Comparison of ENCODE assay signal across 8 cellular contexts in genomic region chr22:49936018-49936972, GRCh38. TPM values are rescaled to one million over a fixed set of nuclear protein-coding genes. Genes with fewer than 3 reads are reported as not detected.
DNase-seq lines count a peak whose midpoint lies in the region; ATAC-seq, FAIRE-seq and TF ChIP-seq lines count a peak whose summit lies in the region.

No MANE protein-coding gene starts in this region.

- H2AFZ ChIP-seq in SU-DHL-6 (ENCODE audit: low read depth, low read length, severe bottlenecking), result no peak overlapping the region

- TF ChIP-seq CTCF in SU-DHL-6 (IDR thresholded peaks at IDR 0.05; ENCODE audit: insufficient read depth, low read length, poor library complexity, severe bottlenecking) (no peak), psoas muscle (IDR thresholded peaks at IDR 0.05) (no peak)

- WGBS in psoas muscle, 3 donors, result 2 to 7% (median 4%) methylated on average over 9 to 52 of the region's 52 CpGs

- no peaks in the 10 kb centered on the region for H4K20me1 ChIP-seq in SU-DHL-6 (ENCODE audit: low read depth, low read length)

- H3K4me2 ChIP-seq in SU-DHL-6 (ENCODE audit: low read depth, low read length, poor library complexity, severe bottlenecking), result peak overlapping the region; percentile 44

- ATAC-seq in GM21529 (IDR thresholded peaks at IDR 0.05; ENCODE audit: unreplicated experiment) (peak; percentile 52), left cardiac atrium (peak; percentile 64 to 75), psoas muscle (peak; percentile 67 to 76 (median 73))

- no peaks in the 10 kb centered on the region for H3K79me2 ChIP-seq in SU-DHL-6 (ENCODE audit: insufficient read depth, low read length)

- peak overlapping the region; percentile 15 for H3K4me3 ChIP-seq in SU-DHL-6 (ENCODE audit: insufficient read depth, low read length, poor library complexity, severe bottlenecking)
- H3K4me3 ChIP-seq in psoas muscle, result peak overlapping the region; percentile 73

- H3K4me1 ChIP-seq in psoas muscle, result peaks cover 52% of the 10 kb centered on the region

- peak overlapping the region; percentile 27; the same call in 1 of the 2 replicates for H3K9ac ChIP-seq in SU-DHL-6 (ENCODE audit: low read length)

- DNase-seq in DMS53 treated with DMSO at 0.1 percent for 48 hours (lab: John Stamatoyannopoulos, UW; ENCODE audit: unreplicated experiment) (peak; percentile 83), HuH-7 (ENCODE audit: low spot score) (peak; percentile 81), left cardiac atrium (peak; percentile 97), psoas muscle (peak; percentile 96 to 97), urothelium cell line (ENCODE audit: low spot score) (peak; percentile 86)
- DNase-seq in activated naive CD8-positive, alpha-beta T cell treated with anti-CD3 and anti-CD28 coated beads, Interleukin-2, amount 50 U/mL, for 16 hours (ENCODE audit: low read depth, low spot score), result peak; percentile 82

- H3K27me3 ChIP-seq in SU-DHL-6 (ENCODE audit: low read length) (no peaks in the 10 kb centered on the region), psoas muscle (ENCODE audit: insufficient read depth in 3 of 3, low read length in 2 of 3) (no peaks in the 10 kb centered on the region)

- H3K9me2 ChIP-seq in SU-DHL-6 (replicated peaks; ENCODE audit: insufficient read depth, low read length), result no peaks in the 10 kb centered on the region

- 0 out of 2 replicates have a peak, but pooled peaks cover 5% of the 10 kb centered on the region for H3F3A ChIP-seq in SU-DHL-6 (ENCODE audit: insufficient read depth)

- H3K36me3 ChIP-seq in SU-DHL-6 (ENCODE audit: low read length), result no peaks in the 10 kb centered on the region
- H3K36me3 ChIP-seq in psoas muscle (ENCODE audit: insufficient read depth in 1 of 2, low read depth in 1 of 2), result no peaks in the 10 kb centered on the region

- intact Hi-C loops in left cardiac atrium (cut with DNase I) (no loop called here), psoas muscle (cut with DNase I) (loop anchor here (2.0 to 10.0 kb wide), 2 partner anchors 25 to 269 kb away; partner anchors contain the start of genes PIM3 (in 1 of the 2) and SELENOO (in 1 of the 2))

- H3K9me3 ChIP-seq in SU-DHL-6 (ENCODE audit: insufficient read depth, low read length), result no peaks in the 10 kb centered on the region
- no peaks in the 10 kb centered on the region for H3K9me3 ChIP-seq in psoas muscle

- H3K27ac ChIP-seq in SU-DHL-6 (ENCODE audit: low read depth, low read length) (no peak overlapping the region), psoas muscle (peak overlapping the region; percentile 95)

- peak; percentile 72 for FAIRE-seq in urothelium cell line (lab: Jason Lieb, UNC)

RNA-seq across cellular contexts. Expression of gene CRELD2, which starts 17.9 kb away (rescaled TPM):
- 10 to 100 TPM; 30.1 to 43.7 TPM for total RNA-seq in left cardiac atrium
- 10 to 100 TPM in 3 of 4 donors, 1 to 10 TPM in 1; 9.9 to 14.0 (median 11.5) TPM for total RNA-seq in psoas muscle
- 10 to 100 TPM in 2 of 3 donors, 1 to 10 TPM in 1; 8.8 to 14.1 (median 11.6) TPM for polyA plus RNA-seq in psoas muscle

RNA-seq across cellular contexts. Expression of gene ALG12, which starts 18.1 kb away (rescaled TPM):
- 10 to 100 TPM; 15.3 to 15.9 TPM for total RNA-seq in left cardiac atrium
- total RNA-seq in psoas muscle, result 10 to 100 TPM in 2 of 4 donors, 1 to 10 TPM in 2; 6.5 to 10.8 (median 8.7) TPM
- 10 to 100 TPM in 1 of 3 donors, 1 to 10 TPM in 2; 8.0 to 11.0 (median 8.2) TPM for polyA plus RNA-seq in psoas muscle

RNA-seq across cellular contexts. Expression of gene PIM3, which starts 24.3 kb away (rescaled TPM):
- 10 to 100 TPM; 44.1 to 66.8 TPM for total RNA-seq in left cardiac atrium
- total RNA-seq in psoas muscle, result 100 to 1,000 TPM in 2 of 4 donors, 10 to 100 TPM in 2; 40.5 to 128 (median 84.5) TPM
- 10 to 100 TPM; 66.4 to 84.5 (median 79.0) TPM for polyA plus RNA-seq in psoas muscle

Comparison
In these comparisons a context has a peak if more than half of its experiments do, and no peak if none do; other contexts are left out.
1. intact Hi-C loops: an anchor here in psoas muscle (2.0 to 10.0 kb wide); none called in left cardiac atrium.